Comparison of ENCODE assay signal across 9 cellular contexts in genomic region chr20:44552950-44553908, GRCh38. TPM values are rescaled to one million over a fixed set of nuclear protein-coding genes. Genes with fewer than 3 reads are reported as not detected.
DNase-seq lines count a peak whose midpoint lies in the region; ATAC-seq and TF ChIP-seq lines count a peak whose summit lies in the region.
"Had no signal": no experiment of that assay in that cellular context is flagged by ENCODE, and none has a peak within 500 bp of the region (broad histone marks: within the 10 kb centered on the region; RNA-seq: fewer than 3 reads in every experiment).

No MANE protein-coding gene starts in this region.

- no peaks in the 10 kb centered on the region for H3K36me3 ChIP-seq in urinary bladder (ENCODE audit: insufficient read depth)

- TF ChIP-seq CTCF in WTC11 (IDR thresholded peaks at IDR 0.05): no peak

- peaks cover 19% of the 10 kb centered on the region for H3K4me1 Mint-ChIP-seq in activated naive CD4-positive, alpha-beta T cell treated with anti-CD3 and anti-CD28 coated beads, Interleukin-2, amount 50 U/mL, for 24 hours
- no peaks in the 10 kb centered on the region for H3K4me1 Mint-ChIP-seq in WTC11

- no peaks in the 10 kb centered on the region for H3K27me3 Mint-ChIP-seq in activated naive CD4-positive, alpha-beta T cell treated with anti-CD3 and anti-CD28 coated beads, Interleukin-2, amount 50 U/mL, for 24 hours
- no peaks in the 10 kb centered on the region for H3K27me3 Mint-ChIP-seq in WTC11 (ENCODE audit: low read depth)

- POLR2A ChIA-PET in WTC11 (lab: Charles Lee): no interaction called here

- intact Hi-C loops in left ventricle myocardium superior (cut with micrococcal nuclease): no loop called here

- WGBS in urinary bladder: 23% methylated on average over 6 of the region's 6 CpGs

- no peaks in the 10 kb centered on the region for H3K9me3 Mint-ChIP-seq in activated naive CD4-positive, alpha-beta T cell treated with anti-CD3 and anti-CD28 coated beads, Interleukin-2, amount 50 U/mL, for 24 hours
- no peaks in the 10 kb centered on the region for H3K9me3 Mint-ChIP-seq in WTC11

- no peaks in the 10 kb centered on the region for H3K4me1 ChIP-seq in urinary bladder (ENCODE audit: insufficient read depth)

- no peaks in the 10 kb centered on the region for H3K36me3 Mint-ChIP-seq in activated naive CD4-positive, alpha-beta T cell treated with anti-CD3 and anti-CD28 coated beads, Interleukin-2, amount 50 U/mL, for 24 hours
- H3K36me3 Mint-ChIP-seq in WTC11: no peaks in the 10 kb centered on the region

- no peak overlapping the region for H3K4me3 ChIP-seq in urinary bladder (ENCODE audit: low read depth, low read length)

- H3K27ac ChIP-seq in urinary bladder (ENCODE audit: low read depth): peak overlapping the region; percentile 71

- ATAC-seq in WTC11: no peak
- peak; percentile 67 for ATAC-seq in left ventricle myocardium superior

- H3K4me3 Mint-ChIP-seq in activated naive CD4-positive, alpha-beta T cell treated with anti-CD3 and anti-CD28 coated beads, Interleukin-2, amount 50 U/mL, for 24 hours: no peak overlapping the region
- no peak overlapping the region for H3K4me3 Mint-ChIP-seq in WTC11

- no peak for DNase-seq in activated naive CD4-positive, alpha-beta T cell treated with anti-CD3 and anti-CD28 coated beads, Interleukin-2, amount 50 U/mL, for 16 hours
- no peak for DNase-seq in WTC11 (ENCODE audit: low spot score)
- DNase-seq in left ventricle myocardium superior: no peak
- no peak for DNase-seq in stimulated activated CD4-positive, alpha-beta T cell treated with anti-CD3 and anti-CD28 coated beads, Interleukin-12 subunit alpha, Interleukin-12 subunit beta, amount 100 ng/mL, for 4 hours
- no peak for DNase-seq in germinal center (ENCODE audit: low spot score)
- no peak for DNase-seq in activated CD4-positive, alpha-beta T cell treated with anti-CD3 and anti-CD28 coated beads for 48 hours
- DNase-seq: RPMI8226 had no signal

- H3K27ac Mint-ChIP-seq in activated naive CD4-positive, alpha-beta T cell treated with anti-CD3 and anti-CD28 coated beads, Interleukin-2, amount 50 U/mL, for 24 hours: peak overlapping the region; percentile 69
- peak overlapping the region; percentile 21; the same call in 1 of the 2 replicates for H3K27ac Mint-ChIP-seq in WTC11

- CTCF ChIA-PET in WTC11 (lab: Charles Lee): interaction anchor here (0.7 to 1.3 kb wide), 2 partner anchors 23 to 57 kb away, joined by 3 read pairs; no protein-coding TSS in a partner anchor

TF ChIP-seq in WTC11, 78 proteins besides CTCF, POLR2A, EP300 and RAD21:
- TF ChIP-seq NFATC4 (CRISPR knock-in tag; IDR thresholded peaks at IDR 0.05) (no peak), AR (CRISPR knock-in tag; IDR thresholded peaks at IDR 0.05) (no peak), SMAD3 (CRISPR knock-in tag; IDR thresholded peaks at IDR 0.05; ENCODE audit: borderline replicate concordance) (no peak), CDX4 (CRISPR knock-in tag; IDR thresholded peaks at IDR 0.05; ENCODE audit: borderline replicate concordance) (no peak), ELF4 (CRISPR knock-in tag; IDR thresholded peaks at IDR 0.05; ENCODE audit: low read depth) (no peak), GTF2I (CRISPR knock-in tag; conservative IDR thresholded peaks at IDR 0.05) (no peak), ATF1 (CRISPR knock-in tag; IDR thresholded peaks at IDR 0.05) (no peak), ZBTB21 (CRISPR knock-in tag; IDR thresholded peaks at IDR 0.05; ENCODE audit: borderline replicate concordance) (no peak), USF1 (CRISPR knock-in tag; IDR thresholded peaks at IDR 0.05) (no peak), ZNF219 (CRISPR knock-in tag; IDR thresholded peaks at IDR 0.05; ENCODE audit: borderline replicate concordance) (no peak)
- TF ChIP-seq, protein P1, sequence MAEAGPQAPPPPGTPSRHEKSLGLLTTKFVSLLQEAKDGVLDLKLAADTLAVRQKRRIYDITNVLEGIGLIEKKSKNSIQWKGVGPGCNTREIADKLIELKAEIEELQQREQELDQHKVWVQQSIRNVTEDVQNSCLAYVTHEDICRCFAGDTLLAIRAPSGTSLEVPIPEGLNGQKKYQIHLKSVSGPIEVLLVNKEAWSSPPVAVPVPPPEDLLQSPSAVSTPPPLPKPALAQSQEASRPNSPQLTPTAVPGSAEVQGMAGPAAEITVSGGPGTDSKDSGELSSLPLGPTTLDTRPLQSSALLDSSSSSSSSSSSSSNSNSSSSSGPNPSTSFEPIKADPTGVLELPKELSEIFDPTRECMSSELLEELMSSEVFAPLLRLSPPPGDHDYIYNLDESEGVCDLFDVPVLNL (CRISPR knock-in tag; IDR thresholded peaks at IDR 0.05; ENCODE audit: borderline replicate concordance, low read depth): no peak

RNA-seq across cellular contexts. Expression of gene PKIG, which starts 29.1 kb away (rescaled TPM):
- total RNA-seq in WTC11 (2021): 22.7 to 28.1 TPM (median 24.4 TPM) in 3 replicates
- 195 TPM for total RNA-seq in left ventricle myocardium superior
- total RNA-seq in urinary bladder: 65.1 TPM
- polyA plus RNA-seq in urinary bladder: 277 TPM

RNA-seq across cellular contexts. Expression of gene SERINC3, which starts 31.4 kb away (rescaled TPM):
- total RNA-seq in WTC11 (2021) (38.2 to 41.3 TPM (median 38.6 TPM) in 3 replicates), left ventricle myocardium superior (89.9 TPM), urinary bladder (73.9 TPM)
- 93.4 TPM for polyA plus RNA-seq in urinary bladder
